In the genomic region with DNA sequence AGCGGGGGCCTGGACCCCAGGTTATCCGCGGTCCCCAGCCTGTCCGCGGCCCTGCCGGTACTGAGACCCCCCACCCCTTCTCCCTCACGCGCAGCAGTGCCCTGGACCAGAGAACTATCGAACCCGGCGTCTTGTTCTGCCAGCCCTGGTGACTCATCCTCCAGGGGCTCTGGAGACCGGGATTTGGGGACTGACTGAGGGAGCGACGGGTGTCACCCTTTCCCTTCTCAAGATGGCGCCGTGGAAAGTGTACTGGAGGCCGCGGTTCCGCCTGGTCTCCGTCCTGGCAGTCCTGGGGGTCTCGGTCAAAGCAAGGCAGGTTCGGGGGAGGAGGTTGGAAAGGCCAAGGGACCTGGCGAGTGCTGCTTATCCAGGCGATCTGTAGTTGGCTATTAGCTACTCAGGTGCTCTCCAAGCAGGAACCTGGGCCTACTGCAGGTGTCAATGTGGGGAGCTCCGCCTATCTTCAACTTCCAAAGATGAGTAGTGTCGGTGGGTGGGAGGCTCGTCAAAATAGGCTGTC, we compare ENCODE assay signal across 1 cellular context.
A peak's percentile ranks its signal among the peaks of the same experiment; 100 is the strongest.
TF ChIP-seq lines count a peak whose summit lies in the region.

No MANE protein-coding gene starts in this region.

TF ChIP-seq in GM12878, 131 proteins besides CTCF, POLR2A, EP300 and RAD21 (continues in another document):
- TF ChIP-seq TCF7 (IDR thresholded peaks at IDR 0.05; ENCODE audit: borderline replicate concordance) (no peak), HCFC1 (IDR thresholded peaks at IDR 0.05; ENCODE audit: low read length) (peak; percentile 25; the same call in 1 of the 2 replicates), IRF4 (IDR thresholded peaks at IDR 0.05; ENCODE audit: low read depth, low read length) (no peak), STAT1 (conservative IDR thresholded peaks at IDR 0.05) (no peak), ZNF217 (IDR thresholded peaks at IDR 0.05) (no peak), RAD51 (IDR thresholded peaks at IDR 0.05) (no peak), POLR2AphosphoS2 (IDR thresholded peaks at IDR 0.05; ENCODE audit: low read depth, low read length) (peak; percentile 44; the same call in 1 of the 2 replicates), YY1 (IDR thresholded peaks at IDR 0.05; ENCODE audit: low read depth, low read length) (peak; percentile 94), SP1 (IDR thresholded peaks at IDR 0.05; ENCODE audit: low read depth, low read length) (no peak), ZSCAN29 (IDR thresholded peaks at IDR 0.05) (no peak), SMC3 (IDR thresholded peaks at IDR 0.05; ENCODE audit: borderline replicate concordance, low read length) (no peak), SUPT20H (IDR thresholded peaks at IDR 0.05; ENCODE audit: borderline replicate concordance, control insufficient read depth, low read depth, low read length) (no peak), ZBED1 (IDR thresholded peaks at IDR 0.05; ENCODE audit: borderline replicate concordance) (no peak), GABPA (IDR thresholded peaks at IDR 0.05; ENCODE audit: low read depth) (no peak), CBFB (IDR thresholded peaks at IDR 0.05; ENCODE audit: low read depth) (peak; percentile 38; the same call in 1 of the 2 replicates), PML (IDR thresholded peaks at IDR 0.05; ENCODE audit: low read length) (no peak), KAT2A (conservative IDR thresholded peaks at IDR 0.05; ENCODE audit: control insufficient read depth, low read depth, low read length) (no peak), BCL11A (IDR thresholded peaks at IDR 0.05; ENCODE audit: low read depth, low read length) (no peak), BHLHE40 (IDR thresholded peaks at IDR 0.05; ENCODE audit: borderline replicate concordance in 1 of 2, low read depth in 2 of 2, low read length in 1 of 2) (no peak), NBN (IDR thresholded peaks at IDR 0.05) (no peak), CBX5 (IDR thresholded peaks at IDR 0.05; ENCODE audit: low read depth) (no peak), ATF7 (IDR thresholded peaks at IDR 0.05; ENCODE audit: low read depth) (no peak), MEF2A (IDR thresholded peaks at IDR 0.05; ENCODE audit: insufficient read depth, low read depth, low read length) (no peak), STAT3 (IDR thresholded peaks at IDR 0.05; ENCODE audit: low read depth, low read length) (no peak), SREBF1 (IDR thresholded peaks at IDR 0.05; ENCODE audit: low read length) (no peak), TARDBP (IDR thresholded peaks at IDR 0.05; ENCODE audit: borderline replicate concordance) (no peak), SREBF2 (IDR thresholded peaks at IDR 0.05; ENCODE audit: low read length) (no peak), ASH2L (IDR thresholded peaks at IDR 0.05; ENCODE audit: borderline replicate concordance, low read depth) (no peak), BMI1 (IDR thresholded peaks at IDR 0.05; ENCODE audit: borderline replicate concordance) (no peak), TAF1 (IDR thresholded peaks at IDR 0.05; ENCODE audit: borderline replicate concordance, low read depth, low read length) (peak; percentile 14; the same call in 1 of the 2 replicates), RUNX3 (IDR thresholded peaks at IDR 0.05; ENCODE audit: low read length) (peak; percentile 9; the same call in 1 of the 2 replicates), ESRRA (IDR thresholded peaks at IDR 0.05; ENCODE audit: low read length) (no peak), CHD1 (IDR thresholded peaks at IDR 0.05; ENCODE audit: low read depth, low read length) (peak; percentile 27; the same call in 1 of the 2 replicates), ETV6 (conservative IDR thresholded peaks at IDR 0.05 in 1 of 2, IDR thresholded peaks at IDR 0.05 in 1 of 2; ENCODE audit: borderline replicate concordance in 1 of 2, low read depth in 1 of 2) (0 out of 4 replicates have a peak, but pooled peaks of 1 of the 2 experiments have one; percentile 3), RB1 (IDR thresholded peaks at IDR 0.05; ENCODE audit: borderline replicate concordance) (peak; percentile 48; the same call in 1 of the 2 replicates), RFX5 (IDR thresholded peaks at IDR 0.05; ENCODE audit: low read depth, low read length) (no peak), ZNF274 (IDR thresholded peaks at IDR 0.05; ENCODE audit: insufficient read depth, insufficient read length) (no peak)
- TF ChIP-seq, protein P1, sequence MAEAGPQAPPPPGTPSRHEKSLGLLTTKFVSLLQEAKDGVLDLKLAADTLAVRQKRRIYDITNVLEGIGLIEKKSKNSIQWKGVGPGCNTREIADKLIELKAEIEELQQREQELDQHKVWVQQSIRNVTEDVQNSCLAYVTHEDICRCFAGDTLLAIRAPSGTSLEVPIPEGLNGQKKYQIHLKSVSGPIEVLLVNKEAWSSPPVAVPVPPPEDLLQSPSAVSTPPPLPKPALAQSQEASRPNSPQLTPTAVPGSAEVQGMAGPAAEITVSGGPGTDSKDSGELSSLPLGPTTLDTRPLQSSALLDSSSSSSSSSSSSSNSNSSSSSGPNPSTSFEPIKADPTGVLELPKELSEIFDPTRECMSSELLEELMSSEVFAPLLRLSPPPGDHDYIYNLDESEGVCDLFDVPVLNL (IDR thresholded peaks at IDR 0.05; ENCODE audit: low read depth, low read length) = no peak
- TF ChIP-seq, protein P2, sequence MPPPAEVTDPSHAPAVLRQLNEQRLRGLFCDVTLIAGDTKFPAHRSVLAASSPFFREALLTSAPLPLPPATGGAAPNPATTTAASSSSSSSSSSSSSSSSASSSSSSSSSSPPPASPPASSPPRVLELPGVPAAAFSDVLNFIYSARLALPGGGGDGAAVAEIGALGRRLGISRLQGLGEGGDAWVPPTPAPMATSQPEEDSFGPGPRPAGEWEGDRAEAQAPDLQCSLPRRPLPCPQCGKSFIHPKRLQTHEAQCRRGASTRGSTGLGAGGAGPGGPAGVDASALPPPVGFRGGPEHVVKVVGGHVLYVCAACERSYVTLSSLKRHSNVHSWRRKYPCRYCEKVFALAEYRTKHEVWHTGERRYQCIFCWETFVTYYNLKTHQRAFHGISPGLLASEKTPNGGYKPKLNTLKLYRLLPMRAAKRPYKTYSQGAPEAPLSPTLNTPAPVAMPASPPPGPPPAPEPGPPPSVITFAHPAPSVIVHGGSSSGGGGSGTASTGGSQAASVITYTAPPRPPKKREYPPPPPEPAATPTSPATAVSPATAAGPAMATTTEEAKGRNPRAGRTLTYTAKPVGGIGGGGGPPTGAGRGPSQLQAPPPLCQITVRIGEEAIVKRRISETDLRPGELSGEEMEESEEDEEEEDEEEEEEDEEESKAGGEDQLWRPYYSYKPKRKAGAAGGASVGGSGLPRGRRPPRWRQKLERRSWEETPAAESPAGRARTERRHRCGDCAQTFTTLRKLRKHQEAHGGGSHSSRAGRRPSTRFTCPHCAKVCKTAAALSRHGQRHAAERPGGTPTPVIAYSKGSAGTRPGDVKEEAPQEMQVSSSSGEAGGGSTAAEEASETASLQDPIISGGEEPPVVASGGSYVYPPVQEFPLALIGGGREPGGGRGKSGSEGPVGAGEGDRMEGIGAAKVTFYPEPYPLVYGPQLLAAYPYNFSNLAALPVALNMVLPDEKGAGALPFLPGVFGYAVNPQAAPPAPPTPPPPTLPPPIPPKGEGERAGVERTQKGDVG (CRISPR knock-in tag; IDR thresholded peaks at IDR 0.05) = no peak
- TF ChIP-seq, protein P3, sequence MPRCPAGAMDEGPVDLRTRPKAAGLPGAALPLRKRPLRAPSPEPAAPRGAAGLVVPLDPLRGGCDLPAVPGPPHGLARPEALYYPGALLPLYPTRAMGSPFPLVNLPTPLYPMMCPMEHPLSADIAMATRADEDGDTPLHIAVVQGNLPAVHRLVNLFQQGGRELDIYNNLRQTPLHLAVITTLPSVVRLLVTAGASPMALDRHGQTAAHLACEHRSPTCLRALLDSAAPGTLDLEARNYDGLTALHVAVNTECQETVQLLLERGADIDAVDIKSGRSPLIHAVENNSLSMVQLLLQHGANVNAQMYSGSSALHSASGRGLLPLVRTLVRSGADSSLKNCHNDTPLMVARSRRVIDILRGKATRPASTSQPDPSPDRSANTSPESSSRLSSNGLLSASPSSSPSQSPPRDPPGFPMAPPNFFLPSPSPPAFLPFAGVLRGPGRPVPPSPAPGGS (IDR thresholded peaks at IDR 0.05; ENCODE audit: borderline replicate concordance, insufficient read depth, low read depth, low read length, poor library complexity, severe bottlenecking) = no peak
- TF ChIP-seq, protein P4, sequence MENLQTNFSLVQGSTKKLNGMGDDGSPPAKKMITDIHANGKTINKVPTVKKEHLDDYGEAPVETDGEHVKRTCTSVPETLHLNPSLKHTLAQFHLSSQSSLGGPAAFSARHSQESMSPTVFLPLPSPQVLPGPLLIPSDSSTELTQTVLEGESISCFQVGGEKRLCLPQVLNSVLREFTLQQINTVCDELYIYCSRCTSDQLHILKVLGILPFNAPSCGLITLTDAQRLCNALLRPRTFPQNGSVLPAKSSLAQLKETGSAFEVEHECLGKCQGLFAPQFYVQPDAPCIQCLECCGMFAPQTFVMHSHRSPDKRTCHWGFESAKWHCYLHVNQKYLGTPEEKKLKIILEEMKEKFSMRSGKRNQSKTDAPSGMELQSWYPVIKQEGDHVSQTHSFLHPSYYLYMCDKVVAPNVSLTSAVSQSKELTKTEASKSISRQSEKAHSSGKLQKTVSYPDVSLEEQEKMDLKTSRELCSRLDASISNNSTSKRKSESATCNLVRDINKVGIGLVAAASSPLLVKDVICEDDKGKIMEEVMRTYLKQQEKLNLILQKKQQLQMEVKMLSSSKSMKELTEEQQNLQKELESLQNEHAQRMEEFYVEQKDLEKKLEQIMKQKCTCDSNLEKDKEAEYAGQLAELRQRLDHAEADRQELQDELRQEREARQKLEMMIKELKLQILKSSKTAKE (IDR thresholded peaks at IDR 0.05; ENCODE audit: low read depth, poor library complexity, severe bottlenecking) = no peak
- TF ChIP-seq, protein P5, sequence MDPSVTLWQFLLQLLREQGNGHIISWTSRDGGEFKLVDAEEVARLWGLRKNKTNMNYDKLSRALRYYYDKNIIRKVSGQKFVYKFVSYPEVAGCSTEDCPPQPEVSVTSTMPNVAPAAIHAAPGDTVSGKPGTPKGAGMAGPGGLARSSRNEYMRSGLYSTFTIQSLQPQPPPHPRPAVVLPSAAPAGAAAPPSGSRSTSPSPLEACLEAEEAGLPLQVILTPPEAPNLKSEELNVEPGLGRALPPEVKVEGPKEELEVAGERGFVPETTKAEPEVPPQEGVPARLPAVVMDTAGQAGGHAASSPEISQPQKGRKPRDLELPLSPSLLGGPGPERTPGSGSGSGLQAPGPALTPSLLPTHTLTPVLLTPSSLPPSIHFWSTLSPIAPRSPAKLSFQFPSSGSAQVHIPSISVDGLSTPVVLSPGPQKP (IDR thresholded peaks at IDR 0.05; ENCODE audit: low read depth, low read length) = no peak
- TF ChIP-seq, protein P6, sequence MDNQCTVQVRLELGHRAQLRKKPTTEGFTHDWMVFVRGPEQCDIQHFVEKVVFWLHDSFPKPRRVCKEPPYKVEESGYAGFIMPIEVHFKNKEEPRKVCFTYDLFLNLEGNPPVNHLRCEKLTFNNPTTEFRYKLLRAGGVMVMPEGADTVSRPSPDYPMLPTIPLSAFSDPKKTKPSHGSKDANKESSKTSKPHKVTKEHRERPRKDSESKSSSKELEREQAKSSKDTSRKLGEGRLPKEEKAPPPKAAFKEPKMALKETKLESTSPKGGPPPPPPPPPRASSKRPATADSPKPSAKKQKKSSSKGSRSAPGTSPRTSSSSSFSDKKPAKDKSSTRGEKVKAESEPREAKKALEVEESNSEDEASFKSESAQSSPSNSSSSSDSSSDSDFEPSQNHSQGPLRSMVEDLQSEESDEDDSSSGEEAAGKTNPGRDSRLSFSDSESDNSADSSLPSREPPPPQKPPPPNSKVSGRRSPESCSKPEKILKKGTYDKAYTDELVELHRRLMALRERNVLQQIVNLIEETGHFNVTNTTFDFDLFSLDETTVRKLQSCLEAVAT (IDR thresholded peaks at IDR 0.05) = no peak
- TF ChIP-seq, protein P7, sequence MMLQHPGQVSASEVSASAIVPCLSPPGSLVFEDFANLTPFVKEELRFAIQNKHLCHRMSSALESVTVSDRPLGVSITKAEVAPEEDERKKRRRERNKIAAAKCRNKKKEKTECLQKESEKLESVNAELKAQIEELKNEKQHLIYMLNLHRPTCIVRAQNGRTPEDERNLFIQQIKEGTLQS (IDR thresholded peaks at IDR 0.05; ENCODE audit: borderline replicate concordance, extremely low read depth, low read depth, low read length) = no peak
- TF ChIP-seq, protein P8, sequence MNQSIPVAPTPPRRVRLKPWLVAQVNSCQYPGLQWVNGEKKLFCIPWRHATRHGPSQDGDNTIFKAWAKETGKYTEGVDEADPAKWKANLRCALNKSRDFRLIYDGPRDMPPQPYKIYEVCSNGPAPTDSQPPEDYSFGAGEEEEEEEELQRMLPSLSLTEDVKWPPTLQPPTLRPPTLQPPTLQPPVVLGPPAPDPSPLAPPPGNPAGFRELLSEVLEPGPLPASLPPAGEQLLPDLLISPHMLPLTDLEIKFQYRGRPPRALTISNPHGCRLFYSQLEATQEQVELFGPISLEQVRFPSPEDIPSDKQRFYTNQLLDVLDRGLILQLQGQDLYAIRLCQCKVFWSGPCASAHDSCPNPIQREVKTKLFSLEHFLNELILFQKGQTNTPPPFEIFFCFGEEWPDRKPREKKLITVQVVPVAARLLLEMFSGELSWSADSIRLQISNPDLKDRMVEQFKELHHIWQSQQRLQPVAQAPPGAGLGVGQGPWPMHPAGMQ (IDR thresholded peaks at IDR 0.05; ENCODE audit: borderline replicate concordance) = no peak
- TF ChIP-seq, protein P9, sequence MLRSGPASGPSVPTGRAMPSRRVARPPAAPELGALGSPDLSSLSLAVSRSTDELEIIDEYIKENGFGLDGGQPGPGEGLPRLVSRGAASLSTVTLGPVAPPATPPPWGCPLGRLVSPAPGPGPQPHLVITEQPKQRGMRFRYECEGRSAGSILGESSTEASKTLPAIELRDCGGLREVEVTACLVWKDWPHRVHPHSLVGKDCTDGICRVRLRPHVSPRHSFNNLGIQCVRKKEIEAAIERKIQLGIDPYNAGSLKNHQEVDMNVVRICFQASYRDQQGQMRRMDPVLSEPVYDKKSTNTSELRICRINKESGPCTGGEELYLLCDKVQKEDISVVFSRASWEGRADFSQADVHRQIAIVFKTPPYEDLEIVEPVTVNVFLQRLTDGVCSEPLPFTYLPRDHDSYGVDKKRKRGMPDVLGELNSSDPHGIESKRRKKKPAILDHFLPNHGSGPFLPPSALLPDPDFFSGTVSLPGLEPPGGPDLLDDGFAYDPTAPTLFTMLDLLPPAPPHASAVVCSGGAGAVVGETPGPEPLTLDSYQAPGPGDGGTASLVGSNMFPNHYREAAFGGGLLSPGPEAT (IDR thresholded peaks at IDR 0.05; ENCODE audit: low read depth) = no peak
- TF ChIP-seq, protein P10, sequence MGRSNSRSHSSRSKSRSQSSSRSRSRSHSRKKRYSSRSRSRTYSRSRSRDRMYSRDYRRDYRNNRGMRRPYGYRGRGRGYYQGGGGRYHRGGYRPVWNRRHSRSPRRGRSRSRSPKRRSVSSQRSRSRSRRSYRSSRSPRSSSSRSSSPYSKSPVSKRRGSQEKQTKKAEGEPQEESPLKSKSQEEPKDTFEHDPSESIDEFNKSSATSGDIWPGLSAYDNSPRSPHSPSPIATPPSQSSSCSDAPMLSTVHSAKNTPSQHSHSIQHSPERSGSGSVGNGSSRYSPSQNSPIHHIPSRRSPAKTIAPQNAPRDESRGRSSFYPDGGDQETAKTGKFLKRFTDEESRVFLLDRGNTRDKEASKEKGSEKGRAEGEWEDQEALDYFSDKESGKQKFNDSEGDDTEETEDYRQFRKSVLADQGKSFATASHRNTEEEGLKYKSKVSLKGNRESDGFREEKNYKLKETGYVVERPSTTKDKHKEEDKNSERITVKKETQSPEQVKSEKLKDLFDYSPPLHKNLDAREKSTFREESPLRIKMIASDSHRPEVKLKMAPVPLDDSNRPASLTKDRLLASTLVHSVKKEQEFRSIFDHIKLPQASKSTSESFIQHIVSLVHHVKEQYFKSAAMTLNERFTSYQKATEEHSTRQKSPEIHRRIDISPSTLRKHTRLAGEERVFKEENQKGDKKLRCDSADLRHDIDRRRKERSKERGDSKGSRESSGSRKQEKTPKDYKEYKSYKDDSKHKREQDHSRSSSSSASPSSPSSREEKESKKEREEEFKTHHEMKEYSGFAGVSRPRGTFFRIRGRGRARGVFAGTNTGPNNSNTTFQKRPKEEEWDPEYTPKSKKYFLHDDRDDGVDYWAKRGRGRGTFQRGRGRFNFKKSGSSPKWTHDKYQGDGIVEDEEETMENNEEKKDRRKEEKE (IDR thresholded peaks at IDR 0.05) = no peak
